ENCODE assay signal across 27 cellular contexts in the genomic region with DNA sequence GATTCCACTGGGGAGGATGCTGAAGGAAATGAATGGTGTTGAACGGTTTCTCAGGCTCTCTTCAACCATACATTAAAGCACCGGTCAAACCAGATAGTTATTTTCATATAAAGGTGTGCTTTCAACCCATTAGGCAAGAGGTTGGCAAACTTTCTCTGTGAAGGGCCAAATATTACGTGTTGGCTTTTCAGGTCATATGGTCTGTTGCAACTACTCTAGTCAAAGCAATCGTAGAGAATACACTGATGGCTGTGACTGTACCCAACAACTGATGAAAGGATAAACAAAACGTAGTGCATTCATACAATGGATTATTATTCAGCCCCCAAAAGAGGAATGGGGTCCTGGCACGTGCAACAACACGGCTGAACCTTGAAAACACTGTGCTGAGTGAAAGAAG. TPM values are rescaled to one million over a fixed set of nuclear protein-coding genes. Genes with fewer than 3 reads are reported as not detected.
"Had no signal": no experiment of that assay in that cellular context is flagged by ENCODE, and none has a peak within 500 bp of the region (broad histone marks: within the 10 kb centered on the region; RNA-seq: fewer than 3 reads in every experiment).

No MANE protein-coding gene starts in this region.

- H3K27me3 Mint-ChIP-seq: activated CD4-positive, alpha-beta memory T cell treated with anti-CD3 and anti-CD28 coated beads, Interleukin-2, amount 10 ng/mL, durations not matched to agents 7 days and 5 days; activated CD4-positive, alpha-beta T cell treated with anti-CD3 and anti-CD28 coated beads, Interleukin-2, amount 10 ng/mL, durations not matched to agents 7 days and 5 days; activated naive CD4-positive, alpha-beta T cell treated with anti-CD3 and anti-CD28 coated beads, Interleukin-2, amount 10 ng/mL, durations not matched to agents 7 days and 5 days; activated naive CD8-positive, alpha-beta T cell treated with anti-CD3 and anti-CD28 coated beads, Interleukin-2, amount 10 ng/mL, durations not matched to agents 7 days and 5 days; activated T-cell treated with anti-CD3 and anti-CD28 coated beads, Interleukin-2, amount 50 U/mL, for 24 hours; brain; central memory CD8-positive, alpha-beta T cell; dendritic cell treated with granulocyte-macrophage colony-stimulating factor and Interleukin-4, amounts not matched to agents 40 ng/mL and 50 ng/mL, for 4 days; T-cell had no signal

- H3K4me3 Mint-ChIP-seq: activated CD4-positive, alpha-beta memory T cell treated with anti-CD3 and anti-CD28 coated beads, Interleukin-2, amount 10 ng/mL, durations not matched to agents 7 days and 5 days; activated CD4-positive, alpha-beta T cell treated with anti-CD3 and anti-CD28 coated beads, Interleukin-2, amount 10 ng/mL, durations not matched to agents 7 days and 5 days; activated naive CD4-positive, alpha-beta T cell treated with anti-CD3 and anti-CD28 coated beads, Interleukin-2, amount 10 ng/mL, durations not matched to agents 7 days and 5 days; activated naive CD8-positive, alpha-beta T cell treated with anti-CD3 and anti-CD28 coated beads, Interleukin-2, amount 10 ng/mL, durations not matched to agents 7 days and 5 days; activated T-cell treated with anti-CD3 and anti-CD28 coated beads, Interleukin-2, amount 50 U/mL, for 24 hours; activated T-cell treated with anti-CD3 and anti-CD28 coated beads, Interleukin-2, amount 50 U/mL, for 72 hours; central memory CD8-positive, alpha-beta T cell; dendritic cell treated with granulocyte-macrophage colony-stimulating factor and Interleukin-4, amounts not matched to agents 40 ng/mL and 50 ng/mL, for 4 days; T-cell; T-helper 1 cell treated with Interleukin-12 subunit alpha and Interleukin-12 subunit beta and Interleukin-4 antibody, amounts not matched to agents 30 μg/mL and 1 μg/mL, for 36 hours; WTC11 had no signal

- H3K36me3 ChIP-seq: breast epithelium, cardiac muscle cell had no signal

- DNase-seq: activated CD4-positive, alpha-beta T cell treated with anti-CD3 and anti-CD28 coated beads for 1 hour; esophagus squamous epithelium; foreskin melanocyte had no signal

- H3K4me3 ChIP-seq: ascending aorta, breast epithelium, cardiac muscle cell, coronary artery, dorsolateral prefrontal cortex, esophagus squamous epithelium, gastroesophageal sphincter had no signal

- H3K9me3 ChIP-seq: ascending aorta, breast epithelium, esophagus squamous epithelium, gastroesophageal sphincter had no signal

- H3K27ac Mint-ChIP-seq: activated CD4-positive, alpha-beta memory T cell treated with anti-CD3 and anti-CD28 coated beads, Interleukin-2, amount 10 ng/mL, durations not matched to agents 7 days and 5 days; activated CD4-positive, alpha-beta T cell treated with anti-CD3 and anti-CD28 coated beads, Interleukin-2, amount 10 ng/mL, durations not matched to agents 7 days and 5 days; activated naive CD4-positive, alpha-beta T cell treated with anti-CD3 and anti-CD28 coated beads, Interleukin-2, amount 10 ng/mL, durations not matched to agents 7 days and 5 days; activated naive CD8-positive, alpha-beta T cell treated with anti-CD3 and anti-CD28 coated beads, Interleukin-2, amount 10 ng/mL, durations not matched to agents 7 days and 5 days; activated T-cell treated with anti-CD3 and anti-CD28 coated beads, Interleukin-2, amount 50 U/mL, for 24 hours; activated T-cell treated with anti-CD3 and anti-CD28 coated beads, Interleukin-2, amount 50 U/mL, for 72 hours; T-cell; T-helper 1 cell treated with Interleukin-12 subunit alpha and Interleukin-12 subunit beta and Interleukin-4 antibody, amounts not matched to agents 30 μg/mL and 1 μg/mL, for 36 hours; WTC11 had no signal

- H3K27me3 ChIP-seq: ascending aorta, breast epithelium, cardiac muscle cell, dorsolateral prefrontal cortex, esophagus squamous epithelium, gastroesophageal sphincter had no signal

- ATAC-seq: gastroesophageal sphincter, T-cell had no signal

- H3K4me1 ChIP-seq: ascending aorta, breast epithelium had no signal

- H3K27ac ChIP-seq: ascending aorta, breast epithelium, cardiac muscle cell, coronary artery, dorsolateral prefrontal cortex, epithelial cell of prostate, esophagus squamous epithelium, gastroesophageal sphincter, VCaP had no signal

- H3K9me3 Mint-ChIP-seq: activated CD4-positive, alpha-beta memory T cell treated with anti-CD3 and anti-CD28 coated beads, Interleukin-2, amount 10 ng/mL, durations not matched to agents 7 days and 5 days; activated CD4-positive, alpha-beta T cell treated with anti-CD3 and anti-CD28 coated beads, Interleukin-2, amount 10 ng/mL, durations not matched to agents 7 days and 5 days; activated naive CD4-positive, alpha-beta T cell treated with anti-CD3 and anti-CD28 coated beads, Interleukin-2, amount 10 ng/mL, durations not matched to agents 7 days and 5 days; activated naive CD8-positive, alpha-beta T cell treated with anti-CD3 and anti-CD28 coated beads, Interleukin-2, amount 10 ng/mL, durations not matched to agents 7 days and 5 days; central memory CD8-positive, alpha-beta T cell; dendritic cell treated with granulocyte-macrophage colony-stimulating factor and Interleukin-4, amounts not matched to agents 40 ng/mL and 50 ng/mL, for 4 days; T-cell; T-helper 1 cell treated with Interleukin-12 subunit alpha and Interleukin-12 subunit beta and Interleukin-4 antibody, amounts not matched to agents 30 μg/mL and 1 μg/mL, for 36 hours had no signal

RNA-seq across cellular contexts. Expression of a gene that starts 36.2 kb away (rescaled TPM):
- total RNA-seq: ascending aorta, cardiac muscle cell, cerebellum, endothelial cell of umbilical vein, fibroblast of lung, fibroblast of villous mesenchyme, gastroesophageal sphincter, T-cell, WTC11 had no signal
- polyA plus RNA-seq: fibroblast of lung had no signal
